Comparison of ENCODE assay signal across 21 cellular contexts in genomic region chr14:106489112-106489881, GRCh38.
DNase-seq lines count a peak whose midpoint lies in the region; ATAC-seq and TF ChIP-seq lines count a peak whose summit lies in the region.
"Had no signal": no experiment of that assay in that cellular context is flagged by ENCODE, and none has a peak within 500 bp of the region (broad histone marks: within the 10 kb centered on the region; RNA-seq: fewer than 3 reads in every experiment).

No MANE protein-coding gene starts in this region.

- POLR2A ChIA-PET in activated CD4-positive, alpha-beta T cell treated with anti-CD3 and anti-CD28 coated beads for 36 hours (lab: Charles Lee) = interaction anchor here (0.7 to 1.4 kb wide), 2 partner anchors 14 to 18 kb away, joined by 3 to 7 read pairs; no protein-coding TSS in a partner anchor

- TF ChIP-seq CTCF in dorsolateral prefrontal cortex (IDR thresholded peaks at IDR 0.05 in 54 of 56, conservative IDR thresholded peaks at IDR 0.05 in 2 of 56; ENCODE audit: low read depth in 1 of 56, partially characterized antibody in 56 of 56) = no peak

- no peaks in the 10 kb centered on the region for H3K9me3 Mint-ChIP-seq in activated CD4-positive, alpha-beta T cell treated with anti-CD3 and anti-CD28 coated beads for 36 hours (ENCODE audit: low read depth)
- H3K9me3 Mint-ChIP-seq in activated naive CD8-positive, alpha-beta T cell treated with anti-CD3 and anti-CD28 coated beads, Interleukin-2, amount 50 U/mL, for 24 hours = no peaks in the 10 kb centered on the region

- H3K4me3 Mint-ChIP-seq in activated CD4-positive, alpha-beta T cell treated with anti-CD3 and anti-CD28 coated beads for 36 hours = no peak overlapping the region
- H3K4me3 Mint-ChIP-seq in activated naive CD8-positive, alpha-beta T cell treated with anti-CD3 and anti-CD28 coated beads, Interleukin-2, amount 50 U/mL, for 24 hours = no peak overlapping the region
- H3K4me3 Mint-ChIP-seq: CD4-positive, alpha-beta memory T cell; WTC11 had no signal

- H3K4me1 Mint-ChIP-seq in activated CD4-positive, alpha-beta T cell treated with anti-CD3 and anti-CD28 coated beads for 36 hours = peaks cover 29% of the 10 kb centered on the region
- peaks cover 33% of the 10 kb centered on the region for H3K4me1 Mint-ChIP-seq in activated naive CD8-positive, alpha-beta T cell treated with anti-CD3 and anti-CD28 coated beads, Interleukin-2, amount 50 U/mL, for 24 hours
- H3K4me1 Mint-ChIP-seq: WTC11 had no signal

- intact Hi-C loops in activated CD4-positive, alpha-beta T cell treated with anti-CD3 and anti-CD28 coated beads for 36 hours (cut with DNase I, micrococcal nuclease) = no loop called here
- intact Hi-C loops in dorsolateral prefrontal cortex (cut with DNase I) = no loop called here

- no peaks in the 10 kb centered on the region for H3K27me3 Mint-ChIP-seq in activated CD4-positive, alpha-beta T cell treated with anti-CD3 and anti-CD28 coated beads for 36 hours
- H3K27me3 Mint-ChIP-seq in activated naive CD8-positive, alpha-beta T cell treated with anti-CD3 and anti-CD28 coated beads, Interleukin-2, amount 50 U/mL, for 24 hours = no peaks in the 10 kb centered on the region
- H3K27me3 Mint-ChIP-seq: CD4-positive, alpha-beta memory T cell had no signal

- ATAC-seq in activated CD4-positive, alpha-beta T cell treated with anti-CD3 and anti-CD28 coated beads for 36 hours = peak; percentile 88
- ATAC-seq in activated naive CD8-positive, alpha-beta T cell treated with anti-CD3 and anti-CD28 coated beads, Interleukin-2, amount 50 U/mL, for 24 hours = peak; percentile 77
- ATAC-seq: Panc1, WTC11 had no signal

- H3K27ac Mint-ChIP-seq in activated CD4-positive, alpha-beta T cell treated with anti-CD3 and anti-CD28 coated beads for 36 hours = peak overlapping the region; percentile 76
- peak overlapping the region; percentile 50 for H3K27ac Mint-ChIP-seq in activated naive CD8-positive, alpha-beta T cell treated with anti-CD3 and anti-CD28 coated beads, Interleukin-2, amount 50 U/mL, for 24 hours
- H3K27ac Mint-ChIP-seq: WTC11 had no signal

- no peak overlapping the region for H3K4me3 ChIP-seq in dorsolateral prefrontal cortex
- H3K4me3 ChIP-seq: left ventricle myocardium inferior had no signal

- H3K36me3 Mint-ChIP-seq in activated CD4-positive, alpha-beta T cell treated with anti-CD3 and anti-CD28 coated beads for 36 hours (ENCODE audit: low read depth) = no peaks in the 10 kb centered on the region
- no peaks in the 10 kb centered on the region for H3K36me3 Mint-ChIP-seq in activated naive CD8-positive, alpha-beta T cell treated with anti-CD3 and anti-CD28 coated beads, Interleukin-2, amount 50 U/mL, for 24 hours (ENCODE audit: low read depth)

- H3K27ac ChIP-seq in dorsolateral prefrontal cortex = no peak overlapping the region
- H3K27ac ChIP-seq: left ventricle myocardium inferior had no signal

- CTCF ChIA-PET in activated CD4-positive, alpha-beta T cell treated with anti-CD3 and anti-CD28 coated beads for 36 hours (lab: Charles Lee) = interaction anchor here (0.6 to 4.6 kb wide), 28 partner anchors 11 to 395 kb away, joined by 3 to 27 read pairs (median 6); no protein-coding TSS in a partner anchor

- peak; percentile 71 for DNase-seq in activated CD4-positive, alpha-beta T cell treated with anti-CD3 and anti-CD28 coated beads for 36 hours
- no peak for DNase-seq in activated CD4-positive, alpha-beta T cell treated with anti-CD3 and anti-CD28 coated beads, Interleukin-2, amount 50 U/mL, for 4 hours
- peak; percentile 74 for DNase-seq in stimulated activated CD4-positive, alpha-beta T cell treated with anti-CD3 and anti-CD28 coated beads, Interleukin-1b, Interleukin-23, amount 100 ng/mL, for 48 hours
- DNase-seq in stimulated activated CD4-positive, alpha-beta T cell treated with anti-CD3 and anti-CD28 coated beads, Interleukin-4, amount 100 ng/mL, for 4 hours = no peak
- no peak for DNase-seq in activated naive CD8-positive, alpha-beta T cell treated with anti-CD3 and anti-CD28 coated beads, Interleukin-2, amount 50 U/mL, for 24 hours
- DNase-seq in OCI-M1 (lab: John Stamatoyannopoulos, UW) (no peak), dorsolateral prefrontal cortex (no peak), NCI-H446 (lab: John Stamatoyannopoulos, UW) (no peak)
- DNase-seq: activated naive CD4-positive, alpha-beta T cell treated with Interleukin-2 at 50 U/mL for 16 hours; aorta; CD4-positive, alpha-beta memory T cell; effector memory CD4-positive, alpha-beta T cell; islet precursor cell; left ventricle myocardium inferior; NCI-H1092 treated with DMSO at 0.1 percent for 48 hours; NCI-H187 treated with DMSO at 0.1 percent for 48 hours; NCI-H526; SHP77; T1000 had no signal

- H3K27me3 ChIP-seq in dorsolateral prefrontal cortex = peaks cover 0 to 69% (median 32%) of the 10 kb centered on the region in 45 donors

Comparison
In these comparisons a context has a peak if more than half of its experiments do, and no peak if none do; other contexts are left out.
1. DNase-seq: peak in activated CD4-positive, alpha-beta T cell treated with anti-CD3 and anti-CD28 coated beads for 36 hours (single experiment) and stimulated activated CD4-positive, alpha-beta T cell treated with anti-CD3 and anti-CD28 coated beads, Interleukin-1b, Interleukin-23, amount 100 ng/mL, for 48 hours (single experiment); none in activated CD4-positive, alpha-beta T cell treated with anti-CD3 and anti-CD28 coated beads, Interleukin-2, amount 50 U/mL, for 4 hours (0 of 2), stimulated activated CD4-positive, alpha-beta T cell treated with anti-CD3 and anti-CD28 coated beads, Interleukin-4, amount 100 ng/mL, for 4 hours (0 of 2), activated naive CD8-positive, alpha-beta T cell treated with anti-CD3 and anti-CD28 coated beads, Interleukin-2, amount 50 U/mL, for 24 hours (single experiment), OCI-M1 (single experiment), dorsolateral prefrontal cortex (0 of 10) and NCI-H446 (0 of 2).